Comparison of ENCODE assay signal across 23 cellular contexts in the genomic region with DNA sequence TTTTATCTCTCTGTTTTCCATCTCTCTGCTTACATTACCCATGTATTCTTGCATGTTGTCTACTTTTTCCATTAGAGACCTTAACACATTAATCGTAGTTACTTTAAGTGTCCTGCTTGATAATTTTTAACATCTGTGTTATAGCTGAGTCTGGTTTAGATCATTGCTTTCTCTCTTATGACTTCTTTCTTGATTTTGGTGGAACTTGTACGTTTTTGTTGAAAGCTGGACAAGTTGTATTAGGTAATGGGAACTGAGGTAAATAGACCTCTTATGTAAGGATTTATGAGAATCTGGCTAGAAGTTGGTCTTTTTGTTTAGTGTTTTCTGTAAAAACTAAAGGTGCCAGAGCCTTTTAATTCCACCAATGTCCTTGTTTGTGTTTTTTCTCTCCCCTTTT.
DNase-seq lines count a peak whose midpoint lies in the region; FAIRE-seq and TF ChIP-seq lines count a peak whose summit lies in the region.
"Had no signal": no experiment of that assay in that cellular context is flagged by ENCODE, and none has a peak within 500 bp of the region (broad histone marks: within the 10 kb centered on the region; RNA-seq: fewer than 3 reads in every experiment).

No MANE protein-coding gene starts in this region.

- no peaks in the 10 kb centered on the region for H3K36me3 ChIP-seq in ascending aorta
- no peaks in the 10 kb centered on the region for H3K36me3 ChIP-seq in uterus
- H3K36me3 ChIP-seq: BLaER1 treated with 17β-estradiol and CSF1 and Interleukin-3, amounts not matched to agents 10 nM and 100 nM had no signal

- intact Hi-C loops in ascending aorta (cut with DNase I) (loop anchor here (2.0 kb wide), 1 partner anchor 52 kb away; no protein-coding TSS in a partner anchor), uterus (cut with DNase I; ENCODE audit: low total_unique reads) (no loop called here)

- H3K9me3 ChIP-seq in ascending aorta: no peaks in the 10 kb centered on the region
- no peaks in the 10 kb centered on the region for H3K9me3 ChIP-seq in uterus
- H3K9me3 ChIP-seq: A549; BLaER1 treated with 17β-estradiol and CSF1 and Interleukin-3, amounts not matched to agents 10 nM and 100 nM; Caco-2 had no signal

- H3K27me3 ChIP-seq in ascending aorta (no peaks in the 10 kb centered on the region), uterus (no peaks in the 10 kb centered on the region)
- H3K27me3 ChIP-seq: BLaER1 treated with 17β-estradiol and CSF1 and Interleukin-3, amounts not matched to agents 10 nM and 100 nM had no signal

- H3K4me3 ChIP-seq in ascending aorta (no peak overlapping the region), fibroblast of mammary gland (ENCODE audit: control insufficient read depth, low read depth, low read length) (no peak overlapping the region), uterus (no peak overlapping the region)
- H3K4me3 ChIP-seq: A549; BLaER1 treated with 17β-estradiol and CSF1 and Interleukin-3, amounts not matched to agents 10 nM and 100 nM had no signal

- TF ChIP-seq POLR2A in uterus (IDR thresholded peaks at IDR 0.05): no peak

- TF ChIP-seq CTCF in ascending aorta (IDR thresholded peaks at IDR 0.05): no peak
- no peak for TF ChIP-seq CTCF in fibroblast of mammary gland (conservative IDR thresholded peaks at IDR 0.05; ENCODE audit: control insufficient read depth, insufficient read depth, low read depth, low read length)
- TF ChIP-seq CTCF in uterus (IDR thresholded peaks at IDR 0.05): no peak

- DNase-seq in ascending aorta (ENCODE audit: low spot score in 2 of 2) (no peak), fibroblast of mammary gland (ENCODE audit: low read depth) (peak; percentile 10), uterus (no peak), pons (ENCODE audit: low spot score) (no peak), SKM-1 treated with dmso at 0.1 percent for 144 hours (lab: John Stamatoyannopoulos, UW; ENCODE audit: unreplicated experiment) (no peak), SIG-M5 treated with dmso at 0.1 percent for 504 hours (lab: John Stamatoyannopoulos, UW; ENCODE audit: unreplicated experiment) (no peak), HCEC 1CT (no peak)
- DNase-seq: AML-193; Caco-2; Calu3; CD4-positive, alpha-beta T cell; CD8-positive, alpha-beta T cell; DMS79 treated with DMSO at 0.1 percent for 48 hours; GF-D8 had no signal

- H3K27ac ChIP-seq in ascending aorta: peak overlapping the region; percentile 2 to 5
- H3K27ac ChIP-seq in uterus: peak overlapping the region; percentile 11 to 37
- H3K27ac ChIP-seq: 22Rv1; A549; BLaER1 treated with 17β-estradiol and CSF1 and Interleukin-3, amounts not matched to agents 10 nM and 100 nM; C4-2B had no signal

- peak; percentile 82 for FAIRE-seq in endometrium (lab: Jason Lieb, UNC)
- FAIRE-seq: A549, D721Med, G401.6, GM12891, GM19239 had no signal

- H3K4me1 ChIP-seq in ascending aorta (peaks cover 0 to 2% of the 10 kb centered on the region in 2 donors), uterus (no peaks in the 10 kb centered on the region)
- H3K4me1 ChIP-seq: A549, Caco-2 had no signal
